Comparison of ENCODE assay signal across 24 cellular contexts in genomic region chr11:7292902-7293301, GRCh38.
"Had no signal": no experiment of that assay in that cellular context is flagged by ENCODE, and none has a peak within 500 bp of the region (broad histone marks: within the 10 kb centered on the region; RNA-seq: fewer than 3 reads in every experiment).

No MANE protein-coding gene starts in this region.

- DNase-seq: activated B cell treated with CpG ODN at 0.5 μM for 24 hours; activated CD4-positive, alpha-beta memory T cell treated with anti-CD3 and anti-CD28 coated beads for 36 hours; activated CD4-positive, alpha-beta T cell treated with anti-CD3 and anti-CD28 coated beads for 4 hours; activated CD4-positive, alpha-beta T cell treated with anti-CD3 and anti-CD28 coated beads, Interleukin-2, amount 10 ng/mL, durations not matched to agents 24 days and 14 days; activated CD4-positive, alpha-beta T cell treated with anti-CD3 and anti-CD28 coated beads, Interleukin-2, amount 50 U/mL, for 1 hour; activated CD4-positive, alpha-beta T cell treated with anti-CD3 and anti-CD28 coated beads, Interleukin-2, amount 50 U/mL, for 4 hours; activated CD4-positive, CD25-positive, alpha-beta regulatory T cell treated with anti-CD3 and anti-CD28 coated beads, Interleukin-2, amount 50 U/mL, for 72 hours; activated CD8-positive, alpha-beta memory T cell treated with anti-CD3 and anti-CD28 coated beads, Interleukin-2, amount 50 U/mL, for 48 hours; activated CD8-positive, alpha-beta T cell treated with anti-CD3 and anti-CD28 coated beads for 36 hours; activated effector memory CD4-positive, alpha-beta T cell treated with Interleukin-2 at 50 U/mL for 16 hours; activated gamma-delta T cell; activated naive CD4-positive, alpha-beta T cell treated with anti-CD3 and anti-CD28 coated beads, Interleukin-2, amount 10 ng/mL, durations not matched to agents 7 days and 5 days; activated naive CD4-positive, alpha-beta T cell treated with Interleukin-2 at 50 U/mL for 16 hours; activated naive CD8-positive, alpha-beta T cell treated with anti-CD3 and anti-CD28 coated beads, Interleukin-2, amount 10 ng/mL, durations not matched to agents 7 days and 5 days; activated naive CD8-positive, alpha-beta T cell treated with anti-CD3 and anti-CD28 coated beads, Interleukin-2, amount 50 U/mL, for 24 hours; activated T-cell treated with anti-CD3 and anti-CD28 coated beads, Interleukin-2, amount 50 U/mL, for 24 hours; activated T-cell treated with anti-CD3 and anti-CD28 coated beads, Interleukin-2, amount 50 U/mL, for 48 hours; anterior cingulate cortex; caudate nucleus; T-helper 2 cell; T-helper 9 cell had no signal

- H3K36me3 ChIP-seq: ascending aorta, cardiac muscle cell had no signal

- H3K4me3 ChIP-seq: ascending aorta, cardiac muscle cell had no signal

- H3K9me3 ChIP-seq: ascending aorta had no signal

- H3K4me1 ChIP-seq: ascending aorta had no signal

- H3K27me3 ChIP-seq: ascending aorta, cardiac muscle cell had no signal

- H3K27ac ChIP-seq: ascending aorta, cardiac muscle cell, VCaP had no signal
